15 cellular contexts compared by ENCODE assay signal in genomic region chr5:54470191-54470590, GRCh38. TPM values are rescaled to one million over a fixed set of nuclear protein-coding genes. Genes with fewer than 3 reads are reported as not detected.
DNase-seq lines count a peak whose midpoint lies in the region; ATAC-seq, FAIRE-seq and TF ChIP-seq lines count a peak whose summit lies in the region.
"Had no signal": no experiment of that assay in that cellular context is flagged by ENCODE, and none has a peak within 500 bp of the region (broad histone marks: within the 10 kb centered on the region; RNA-seq: fewer than 3 reads in every experiment).

No MANE protein-coding gene starts in this region.

- no peaks in the 10 kb centered on the region for H3K79me2 ChIP-seq in K562 (ENCODE audit: control insufficient read depth, insufficient read depth, low read length)
- no peaks in the 10 kb centered on the region for H3K79me2 ChIP-seq in OCI-LY7 (ENCODE audit: insufficient read depth, low read depth, low read length)

- H3K36me3 Mint-ChIP-seq in memory B cell: peaks cover 2% of the 10 kb centered on the region
- H3K36me3 Mint-ChIP-seq: activated naive CD8-positive, alpha-beta T cell treated with anti-CD3 and anti-CD28 coated beads for 36 hours had no signal

- H3K27ac Mint-ChIP-seq in memory B cell: peak overlapping the region; percentile 51
- H3K27ac Mint-ChIP-seq: activated naive CD8-positive, alpha-beta T cell treated with anti-CD3 and anti-CD28 coated beads for 36 hours had no signal

- 44% methylated on average over 2 of the region's 2 CpGs for WGBS in A549 (ENCODE audit: missing lambda C conversion rate)
- 29% methylated on average over 2 of the region's 2 CpGs for WGBS in K562 (ENCODE audit: insufficient coverage, low coverage, missing lambda C conversion rate)

- TF ChIP-seq EP300 in A549 (IDR thresholded peaks at IDR 0.05) (no peak), K562 (IDR thresholded peaks at IDR 0.05; ENCODE audit: low read length) (no peak)

- DNase-seq in A549 (ENCODE audit: low read depth in 1 of 2, low spot score in 1 of 2): no peak
- peak; percentile 54 for DNase-seq in GM04503 (ENCODE audit: low read depth)
- no peak for DNase-seq in K562 (ENCODE audit: extremely low read depth in 1 of 4, low spot score in 3 of 4)
- no peak for DNase-seq in memory B cell (ENCODE audit: low spot score in 2 of 2)
- DNase-seq in H54 (ENCODE audit: insufficient read length, low spot score): no peak
- DNase-seq in NCI-H2227 treated with DMSO at 0.1 percent for 48 hours (lab: John Stamatoyannopoulos, UW): no peak
- DNase-seq in OCI-LY7 (ENCODE audit: low spot score): no peak
- no peak for DNase-seq in T-helper 9 cell
- DNase-seq: activated naive CD8-positive, alpha-beta T cell treated with anti-CD3 and anti-CD28 coated beads for 36 hours; H7 had no signal

- peak overlapping the region; percentile 30 for H3K4me3 Mint-ChIP-seq in memory B cell
- H3K4me3 Mint-ChIP-seq: activated naive CD8-positive, alpha-beta T cell treated with anti-CD3 and anti-CD28 coated beads for 36 hours had no signal

- H3K4me1 Mint-ChIP-seq in memory B cell: peaks cover 9% of the 10 kb centered on the region

- in situ Hi-C loops in K562 (cut with MboI): no loop called here

- intact Hi-C loops in K562 (cut with micrococcal nuclease) (no loop called here), OCI-LY7 (cut with micrococcal nuclease; ENCODE audit: unreplicated experiment) (no loop called here)

- no peak overlapping the region for H3K9ac ChIP-seq in K562 (ENCODE audit: insufficient read depth in 1 of 2, low read depth in 2 of 2, low read length in 2 of 2)

- no peaks in the 10 kb centered on the region for H3K9me1 ChIP-seq in K562 (ENCODE audit: control insufficient read depth, insufficient read depth, low read length)

- TF ChIP-seq RAD21 in A549 (conservative IDR thresholded peaks at IDR 0.05 in 1 of 2, IDR thresholded peaks at IDR 0.05 in 1 of 2) (no peak), K562 (CRISPR knock-in tag; conservative IDR thresholded peaks at IDR 0.05 in 1 of 2, IDR thresholded peaks at IDR 0.05 in 1 of 2) (no peak)

- TF ChIP-seq CTCF in A549 (IDR thresholded peaks at IDR 0.05) (no peak), K562 (IDR thresholded peaks at IDR 0.05 in 2 of 3, conservative IDR thresholded peaks at IDR 0.05 in 1 of 3; ENCODE audit: insufficient read depth in 2 of 3, low read depth in 1 of 3, low read length in 3 of 3) (no peak), OCI-LY7 (conservative IDR thresholded peaks at IDR 0.05; ENCODE audit: low read length) (no peak)

- no peak overlapping the region; the same call in 1 of the 2 replicates for H2AFZ ChIP-seq in K562 (ENCODE audit: low read depth, low read length)
- no peak overlapping the region for H2AFZ ChIP-seq in OCI-LY7 (ENCODE audit: low read length)

- H3K9me3 ChIP-seq in A549: peaks cover 11% of the 10 kb centered on the region; the same call in 2 of the 3 replicates
- H3K9me3 ChIP-seq in K562 (replicated peaks; ENCODE audit: control insufficient read depth, insufficient read depth, low read depth, low read length): no peaks in the 10 kb centered on the region
- no peaks in the 10 kb centered on the region for H3K9me3 ChIP-seq in OCI-LY7 (ENCODE audit: low read length)

- no peaks in the 10 kb centered on the region for H3K9me3 Mint-ChIP-seq in memory B cell
- H3K9me3 Mint-ChIP-seq: activated naive CD8-positive, alpha-beta T cell treated with anti-CD3 and anti-CD28 coated beads for 36 hours had no signal

- H3K9me2 ChIP-seq in OCI-LY7 (ENCODE audit: insufficient read depth, low read length): no peaks in the 10 kb centered on the region

- peaks cover 7% of the 10 kb centered on the region; the same call in 2 of the 3 replicates for H3K4me1 ChIP-seq in A549
- H3K4me1 ChIP-seq in K562 (replicated peaks in 1 of 2; ENCODE audit: control insufficient read depth in 2 of 2, insufficient read depth in 2 of 2, low read length in 2 of 2): peaks cover 0 to 7% of the 10 kb centered on the region in 2 experiments; a peak in 3 of 5 replicates
- H3K4me1 ChIP-seq in OCI-LY7 (ENCODE audit: insufficient read depth, low read length, poor library complexity, severe bottlenecking): peaks cover 8% of the 10 kb centered on the region

- peak overlapping the region; percentile 49 for H3K4me2 ChIP-seq in A549
- H3K4me2 ChIP-seq in K562 (ENCODE audit: insufficient read depth, low read length): no peak overlapping the region
- H3K4me2 ChIP-seq in OCI-LY7 (ENCODE audit: low read length): no peak overlapping the region

- no peak for TF ChIP-seq POLR2A in A549 (IDR thresholded peaks at IDR 0.05; ENCODE audit: low read length)
- no peak for TF ChIP-seq POLR2A in K562 (conservative IDR thresholded peaks at IDR 0.05)
- no peak for TF ChIP-seq POLR2A in H54 (IDR thresholded peaks at IDR 0.05; ENCODE audit: low read depth, low read length)

- POLR2A ChIA-PET in A549 (lab: Yijun Ruan, JAX): no interaction called here
- POLR2A ChIA-PET in K562 (lab: Yijun Ruan, JAX): interaction anchor here (0.6 to 2.8 kb wide), 3 partner anchors 10 to 30 kb away, joined by 3 to 7 read pairs (median 3); partner anchors contain the start of gene HSPB3
- POLR2A ChIA-PET in OCI-LY7 (lab: Charles Lee): no interaction called here

- CTCF ChIA-PET in A549 (lab: Yijun Ruan, JAX): interaction anchor here (0.8 to 2.3 kb wide), 2 partner anchors 19 to 27 kb away, joined by 4 to 12 read pairs; no protein-coding TSS in a partner anchor
- CTCF ChIA-PET in K562 (lab: Yijun Ruan, JAX; ENCODE audit: low intra/inter-chr PET ratio): no interaction called here
- CTCF ChIA-PET in OCI-LY7 (lab: Charles Lee; ENCODE audit: unreplicated experiment): no interaction called here

- H3K36me3 ChIP-seq in K562 (ENCODE audit: control insufficient read depth, insufficient read depth, low read length) (no peaks in the 10 kb centered on the region), OCI-LY7 (ENCODE audit: insufficient read depth, low read length) (no peaks in the 10 kb centered on the region)

- no peaks in the 10 kb centered on the region for H4K20me1 ChIP-seq in K562 (replicated peaks; ENCODE audit: control insufficient read depth, insufficient read depth, low read length)
- no peaks in the 10 kb centered on the region for H4K20me1 ChIP-seq in OCI-LY7 (ENCODE audit: insufficient read depth, low read length)

- H3K27ac ChIP-seq in A549 (no peak overlapping the region), K562 (ENCODE audit: extremely low read depth, low read depth, low read length) (no peak overlapping the region), OCI-LY7 (ENCODE audit: low read depth, low read length, poor library complexity, severe bottlenecking) (no peak overlapping the region)
- H3K27ac ChIP-seq: RWPE1 had no signal

- no peak for ATAC-seq in A549
- no peak for ATAC-seq in K562
- ATAC-seq in memory B cell (ENCODE audit: low read depth): no peak

- FAIRE-seq in A549 (lab: Jason Lieb, UNC) (no peak), K562 (lab: Jason Lieb, UNC) (peak; percentile 64), H54 (lab: Jason Lieb, UNC) (no peak)
- FAIRE-seq: TTC549 had no signal

- peaks cover 3% of the 10 kb centered on the region for H3K27me3 Mint-ChIP-seq in memory B cell
- H3K27me3 Mint-ChIP-seq: activated naive CD8-positive, alpha-beta T cell treated with anti-CD3 and anti-CD28 coated beads for 36 hours had no signal

- BruUV-seq in K562 (replicated peaks; lab: Mats Ljungman, UMichigan): no TSS peak
- BruUV-seq in OCI-LY7 (replicated peaks; lab: Mats Ljungman, UMichigan): no TSS peak

- no peaks in the 10 kb centered on the region for H3K27me3 ChIP-seq in K562 (ENCODE audit: control insufficient read depth in 2 of 2, insufficient read depth in 2 of 2, low read length in 2 of 2)

- H3K4me3 ChIP-seq in A549 (no peak overlapping the region), K562 (no peak overlapping the region), OCI-LY7 (ENCODE audit: low read depth, low read length, poor library complexity, severe bottlenecking) (no peak overlapping the region)

RNA-seq across cellular contexts. Expression of gene HSPB3, which starts 14.7 kb away (rescaled TPM):
- polyA plus RNA-seq in A549 (2011; rRNA removed) (not detected in 2 replicates), A549 (2017; fragmentation: RNase III; extraction: RNeasy Plus Mini Kit Qiagen cat#74134 plus additional on column Dnase treatment) (not detected in 3 replicates), K562 (2011; rRNA removed) (3.2 and 5.0 TPM in 2 replicates), K562 (2014; fragmentation: Illumina TruSeq; extraction: Trizol) (5.0 and 6.3 TPM in 2 replicates), K562 (2014; fragmentation: Nextera tagmentation; extraction: Ambion mirVana) (1 to 10 TPM; 2.4 to 3.1 TPM), K562 (2014; rRNA removed) (4.1 and 6.9 TPM in 2 replicates)
- not detected in 2 replicates for polyA plus RNA-seq in A549 (2012; cell fraction: cytosol; rRNA removed)
- polyA plus RNA-seq in A549 (2012; cell fraction: nucleus; rRNA removed): 0.07 TPM in 1 of 2 replicates, not detected in the other
- not detected in 2 replicates for polyA minus RNA-seq in A549 (2011; rRNA and poly(A)+ RNA removed)
- 18.1 and 32.8 TPM in 2 replicates for total RNA-seq in K562 (2011; cell fraction: chromatin; rRNA removed; ENCODE audit: low replicate concordance)
- 9.3 and 13.2 TPM in 2 replicates for total RNA-seq in K562 (2011; cell fraction: nucleolus; rRNA removed)
- total RNA-seq in K562 (2011; cell fraction: nucleoplasm; rRNA removed): 9.8 and 15.8 TPM in 2 replicates
- total RNA-seq in K562 (2014; rRNA removed) (3.3 and 4.3 TPM in 2 replicates), K562 (2014; rRNA removed; fragmentation: Illumina TruSeq; extraction: Trizol) (4.0 and 6.1 TPM in 2 replicates), K562 (2015; rRNA removed; fragmentation: Illumina TruSeq; extraction: Trizol) (3.4 and 3.7 TPM in 2 replicates), K562 (2021) (4.1 and 4.3 TPM in 2 replicates), OCI-LY7 (2022) (not detected in 2 replicates)
- 1.4 and 3.8 TPM in 2 replicates for polyA plus RNA-seq in K562 (2011; cell fraction: cytosol; rRNA removed)
- polyA plus RNA-seq in K562 (2011; cell fraction: nucleus; rRNA removed): 7.9 and 9.1 TPM in 2 replicates
- 3.3 and 3.9 TPM in 2 replicates for polyA plus RNA-seq in K562 (2012)
- 5.8 and 6.8 TPM in 2 replicates for polyA minus RNA-seq in K562 (2011; rRNA and poly(A)+ RNA removed)
- polyA minus RNA-seq in K562 (2011; cell fraction: cytosol; rRNA and poly(A)+ RNA removed): 1.1 and 2.5 TPM in 2 replicates
- polyA minus RNA-seq in K562 (2011; cell fraction: nucleus; rRNA and poly(A)+ RNA removed): 3.9 and 8.2 TPM in 2 replicates
- not detected in 2 replicates for total RNA-seq in OCI-LY7 (2014; rRNA removed; shearing (Covaris generic))
- total RNA-seq: activated naive CD8-positive, alpha-beta T cell treated with anti-CD3 and anti-CD28 coated beads for 36 hours; G401; H7; left lobe of liver; osteocyte had no signal

RNA-seq across cellular contexts. Expression of gene SNX18, which starts 47.4 kb away (rescaled TPM):
- polyA plus RNA-seq in A549 (2011; rRNA removed) (6.4 and 8.1 TPM in 2 replicates), A549 (2017; fragmentation: RNase III; extraction: RNeasy Plus Mini Kit Qiagen cat#74134 plus additional on column Dnase treatment) (6.5 to 7.5 TPM (median 7.1 TPM) in 3 replicates), K562 (2011; rRNA removed) (5.0 and 5.1 TPM in 2 replicates), K562 (2014; fragmentation: Illumina TruSeq; extraction: Trizol) (5.2 and 6.0 TPM in 2 replicates), K562 (2014; fragmentation: Nextera tagmentation; extraction: Ambion mirVana) (1 to 10 TPM; 2.3 to 3.4 TPM), K562 (2014; rRNA removed) (4.3 and 5.4 TPM in 2 replicates)
- 6.1 and 7.5 TPM in 2 replicates for polyA plus RNA-seq in A549 (2012; cell fraction: cytosol; rRNA removed)
- polyA plus RNA-seq in A549 (2012; cell fraction: nucleus; rRNA removed): 3.6 and 6.4 TPM in 2 replicates
- polyA minus RNA-seq in A549 (2011; rRNA and poly(A)+ RNA removed): 7.5 and 8.2 TPM in 2 replicates
- 10.2 and 10.4 TPM in 2 replicates for total RNA-seq in K562 (2011; cell fraction: chromatin; rRNA removed; ENCODE audit: low replicate concordance)
- total RNA-seq in K562 (2011; cell fraction: nucleolus; rRNA removed): 7.7 and 9.9 TPM in 2 replicates
- total RNA-seq in K562 (2011; cell fraction: nucleoplasm; rRNA removed): 8.5 and 10.4 TPM in 2 replicates
- total RNA-seq in K562 (2014; rRNA removed) (7.0 and 8.0 TPM in 2 replicates), K562 (2014; rRNA removed; fragmentation: Illumina TruSeq; extraction: Trizol) (8.4 and 9.2 TPM in 2 replicates), K562 (2015; rRNA removed; fragmentation: Illumina TruSeq; extraction: Trizol) (8.0 and 8.8 TPM in 2 replicates), K562 (2021) (7.8 and 8.2 TPM in 2 replicates), OCI-LY7 (2022) (6.3 and 7.7 TPM in 2 replicates)
- polyA plus RNA-seq in K562 (2011; cell fraction: cytosol; rRNA removed): 3.4 and 5.7 TPM in 2 replicates
- 3.2 and 3.9 TPM in 2 replicates for polyA plus RNA-seq in K562 (2011; cell fraction: nucleus; rRNA removed)
- 4.8 and 5.2 TPM in 2 replicates for polyA plus RNA-seq in K562 (2012)
- polyA minus RNA-seq in K562 (2011; rRNA and poly(A)+ RNA removed): 11.7 and 12.4 TPM in 2 replicates
- polyA minus RNA-seq in K562 (2011; cell fraction: cytosol; rRNA and poly(A)+ RNA removed): 7.0 and 8.8 TPM in 2 replicates
- polyA minus RNA-seq in K562 (2011; cell fraction: nucleus; rRNA and poly(A)+ RNA removed): 10.5 and 15.6 TPM in 2 replicates
- 9.9 and 14.6 TPM in 2 replicates for total RNA-seq in OCI-LY7 (2014; rRNA removed; shearing (Covaris generic))

Comparison
In these comparisons a context has a peak if more than half of its experiments do, and no peak if none do; other contexts are left out.
1. RNA of gene HSPB3, which starts 14.7 kb away (total RNA-seq): 3.3 to 32.8 TPM in K562; not detected in OCI-LY7; every median in the first group is over 4 times any median in the second.